In genomic region chr4:92825186-92825715, GRCh38 we compare ENCODE assay signal across 18 cellular contexts.
DNase-seq lines count a peak whose midpoint lies in the region; ATAC-seq and FAIRE-seq lines count a peak whose summit lies in the region.
"Had no signal": no experiment of that assay in that cellular context is flagged by ENCODE, and none has a peak within 500 bp of the region (broad histone marks: within the 10 kb centered on the region; RNA-seq: fewer than 3 reads in every experiment).

No MANE protein-coding gene starts in this region.

- no peak for ATAC-seq in HG03095 (IDR thresholded peaks at IDR 0.05; ENCODE audit: unreplicated experiment)

- FAIRE-seq in urothelium cell line (lab: Jason Lieb, UNC) = no peak
- FAIRE-seq: A204.1, GM12892, H54 had no signal

- DNase-seq in COR-L47 (lab: John Stamatoyannopoulos, UW) = peak; percentile 4
- DNase-seq in NCI-H2171 treated with DMSO at 0.1 percent for 48 hours (lab: John Stamatoyannopoulos, UW) = peak; percentile 60
- DNase-seq in cerebellar cortex (ENCODE audit: low spot score) = peak; percentile 46
- DNase-seq in kidney tubule cell (ENCODE audit: low spot score) = peak; percentile 1
- no peak for DNase-seq in urothelium cell line (ENCODE audit: low spot score)
- no peak for DNase-seq in NCI-H1436 (lab: John Stamatoyannopoulos, UW)
- DNase-seq in activated T-cell treated with anti-CD3 and anti-CD28 coated beads, Interleukin-2, amount 50 U/mL, for 1 hour = no peak
- DNase-seq: Calu3; CD4-positive, alpha-beta memory T cell; KG1; NCI-H1930; NCI-H748 treated with DMSO at 0.1 percent for 48 hours; OCI-M1; RPMI8226 had no signal

Comparison
In these comparisons a context has a peak if more than half of its experiments do, and no peak if none do; other contexts are left out.
1. DNase-seq: peak in COR-L47 (single experiment), NCI-H2171 treated with DMSO at 0.1 percent for 48 hours (single experiment), cerebellar cortex (single experiment) and kidney tubule cell (single experiment); none in urothelium cell line (single experiment), NCI-H1436 (single experiment) and activated T-cell treated with anti-CD3 and anti-CD28 coated beads, Interleukin-2, amount 50 U/mL, for 1 hour (single experiment).